ENCODE assay signal across 1 cellular context in the genomic region with DNA sequence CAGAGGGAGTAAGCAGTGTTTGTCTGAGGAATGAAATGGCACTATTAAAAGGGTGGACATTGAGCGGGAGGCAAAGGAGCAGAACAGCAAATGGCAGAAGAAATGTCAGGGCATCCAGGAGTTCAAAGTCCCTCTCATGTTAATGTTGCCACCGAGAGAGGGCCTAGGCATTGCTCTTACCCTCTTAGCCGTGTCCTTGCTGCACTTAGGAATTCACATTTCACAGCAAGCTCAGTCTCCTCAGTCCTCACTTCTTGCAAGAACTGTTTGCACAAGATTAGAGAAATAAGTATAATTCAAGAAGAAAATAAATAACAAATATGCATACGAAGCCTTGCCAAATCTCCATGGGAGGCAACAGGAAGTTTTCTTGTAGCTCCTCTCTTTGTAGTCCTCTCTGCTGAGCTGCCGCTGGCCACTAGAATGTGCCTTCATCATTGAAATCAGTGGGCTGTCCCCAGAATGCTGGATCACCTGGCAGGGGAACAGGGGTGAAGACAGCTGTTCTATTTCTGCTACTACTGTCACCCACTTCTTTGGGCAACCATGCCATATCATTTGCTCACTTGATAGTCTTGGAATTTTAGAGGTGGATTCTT.
TF ChIP-seq lines count a peak whose summit lies in the region.

No MANE protein-coding gene starts in this region.

TF ChIP-seq in GM23338, 12 proteins besides CTCF, POLR2A, EP300 and RAD21 (continued from another document):
- TF ChIP-seq JUNB (IDR thresholded peaks at IDR 0.05; ENCODE audit: unreplicated experiment) (no peak), EZH2phosphoT487 (IDR thresholded peaks at IDR 0.05; ENCODE audit: unreplicated experiment) (no peak), ZNF331 (CRISPR knock-in tag; IDR thresholded peaks at IDR 0.05; ENCODE audit: low read depth) (no peak)
TF ChIP-seq in GM23338: peak in this region for 0.
